In genomic region chr2:169041594-169041993, GRCh38 we compare ENCODE assay signal across 1 cellular context.
A peak's percentile ranks its signal among the peaks of the same experiment; 100 is the strongest.
TF ChIP-seq lines count a peak whose summit lies in the region.

No MANE protein-coding gene starts in this region.

TF ChIP-seq in K562, 482 proteins besides CTCF, POLR2A, EP300 and RAD21 (continued from another document):
- TF ChIP-seq ATF2 (CRISPR knock-in tag; IDR thresholded peaks at IDR 0.05) (no peak), KAT2B (IDR thresholded peaks at IDR 0.05; ENCODE audit: low read depth, low read length) (no peak), MEIS2 (IDR thresholded peaks at IDR 0.05; ENCODE audit: partially characterized antibody) (peak; percentile 44)
